13 cellular contexts compared by ENCODE assay signal in genomic region chr20:25525857-25526256, GRCh38. TPM values are rescaled to one million over a fixed set of nuclear protein-coding genes. Genes with fewer than 3 reads are reported as not detected.
DNase-seq lines count a peak whose midpoint lies in the region; ATAC-seq and TF ChIP-seq lines count a peak whose summit lies in the region.
"Had no signal": no experiment of that assay in that cellular context is flagged by ENCODE, and none has a peak within 500 bp of the region (broad histone marks: within the 10 kb centered on the region; RNA-seq: fewer than 3 reads in every experiment).

No MANE protein-coding gene starts in this region.

- H3K27ac Mint-ChIP-seq in activated CD4-positive, alpha-beta T cell treated with anti-CD3 and anti-CD28 coated beads, Interleukin-2, amount 10 ng/mL, durations not matched to agents 7 days and 5 days, result no peak overlapping the region
- H3K27ac Mint-ChIP-seq: activated CD8-positive, alpha-beta T cell treated with anti-CD3 and anti-CD28 coated beads, Interleukin-2, amount 10 ng/mL, durations not matched to agents 7 days and 5 days; brain had no signal

- no peaks in the 10 kb centered on the region for H3K27me3 ChIP-seq in SK-N-SH (ENCODE audit: insufficient read depth)
- H3K27me3 ChIP-seq: uterus had no signal

- no peaks in the 10 kb centered on the region for H3K4me1 Mint-ChIP-seq in activated CD4-positive, alpha-beta T cell treated with anti-CD3 and anti-CD28 coated beads, Interleukin-2, amount 10 ng/mL, durations not matched to agents 7 days and 5 days

- ATAC-seq in sciatic nerve (peak; percentile 93), GM21360 (IDR thresholded peaks at IDR 0.05; ENCODE audit: unreplicated experiment) (no peak), GM19035 (IDR thresholded peaks at IDR 0.05; ENCODE audit: unreplicated experiment) (no peak)
- ATAC-seq: activated CD8-positive, alpha-beta T cell treated with anti-CD3 and anti-CD28 coated beads, Interleukin-2, amount 10 ng/mL, durations not matched to agents 7 days and 5 days had no signal

- TF ChIP-seq RAD21 in SK-N-SH (IDR thresholded peaks at IDR 0.05; ENCODE audit: low read length), result no peak

- CTCF ChIA-PET in SK-N-SH (lab: Yijun Ruan, JAX), result interaction anchor here (1.1 kb wide), 1 partner anchor 28 kb away, joined by 3 read pairs; no protein-coding TSS in a partner anchor
- CTCF ChIA-PET in activated CD4-positive, alpha-beta T cell treated with anti-CD3 and anti-CD28 coated beads, Interleukin-2, amount 10 ng/mL, durations not matched to agents 7 days and 5 days (lab: Charles Lee), result no interaction called here

- no peak for TF ChIP-seq CTCF in SK-N-SH (IDR thresholded peaks at IDR 0.05)
- no peak for TF ChIP-seq CTCF in fibroblast of mammary gland (conservative IDR thresholded peaks at IDR 0.05; ENCODE audit: control insufficient read depth, insufficient read depth, low read depth, low read length)

- H3K9me2 ChIP-seq in SK-N-SH, result no peaks in the 10 kb centered on the region

- H3K9me3 ChIP-seq in SK-N-SH, result no peaks in the 10 kb centered on the region
- H3K9me3 ChIP-seq: uterus had no signal

- intact Hi-C loops in sciatic nerve (cut with DNase I), result no loop called here

- H3K4me3 Mint-ChIP-seq in activated CD4-positive, alpha-beta T cell treated with anti-CD3 and anti-CD28 coated beads, Interleukin-2, amount 10 ng/mL, durations not matched to agents 7 days and 5 days, result no peak overlapping the region
- H3K4me3 Mint-ChIP-seq: activated CD8-positive, alpha-beta T cell treated with anti-CD3 and anti-CD28 coated beads, Interleukin-2, amount 10 ng/mL, durations not matched to agents 7 days and 5 days; brain; neural crest cell had no signal

- no peaks in the 10 kb centered on the region for H3K36me3 Mint-ChIP-seq in activated CD4-positive, alpha-beta T cell treated with anti-CD3 and anti-CD28 coated beads, Interleukin-2, amount 10 ng/mL, durations not matched to agents 7 days and 5 days (ENCODE audit: low read depth)

- peak overlapping the region in 1 of 2 experiments; percentile 76; a peak in 2 of 4 replicates for H3K27ac ChIP-seq in SK-N-SH (ENCODE audit: low read depth in 2 of 2, low read length in 1 of 2)
- H3K27ac ChIP-seq: uterus had no signal

- no peak overlapping the region for H3K4me3 ChIP-seq in SK-N-SH (ENCODE audit: low read depth in 2 of 2, low read length in 1 of 2)
- no peak overlapping the region for H3K4me3 ChIP-seq in fibroblast of mammary gland (ENCODE audit: control insufficient read depth, low read depth, low read length)
- H3K4me3 ChIP-seq: uterus had no signal

- H3K79me2 ChIP-seq in SK-N-SH (ENCODE audit: insufficient read depth), result peaks cover 31% of the 10 kb centered on the region

- H3K4me1 ChIP-seq in SK-N-SH (ENCODE audit: control insufficient read depth in 1 of 2, insufficient read depth in 2 of 2, low read depth in 1 of 2, low read length in 1 of 2), result peaks cover 0 to 10% of the 10 kb centered on the region in 2 experiments; a peak in 2 of 4 replicates
- H3K4me1 ChIP-seq: uterus had no signal

- H3F3A ChIP-seq in SK-N-SH (replicated peaks; ENCODE audit: insufficient read depth), result peaks cover 18% of the 10 kb centered on the region

- 62% methylated on average over 2 of the region's 2 CpGs for WGBS in SK-N-SH (ENCODE audit: low lambda C conversion rate)

- TF ChIP-seq EP300 in SK-N-SH (IDR thresholded peaks at IDR 0.05; ENCODE audit: borderline replicate concordance in 1 of 2, low read depth in 1 of 2, low read length in 1 of 2), result no peak

- H3K9me3 Mint-ChIP-seq in activated CD4-positive, alpha-beta T cell treated with anti-CD3 and anti-CD28 coated beads, Interleukin-2, amount 10 ng/mL, durations not matched to agents 7 days and 5 days, result no peaks in the 10 kb centered on the region

- peak overlapping the region; percentile 46; the same call in 1 of the 2 replicates for H3K4me2 ChIP-seq in SK-N-SH

- H3K27me3 Mint-ChIP-seq in activated CD4-positive, alpha-beta T cell treated with anti-CD3 and anti-CD28 coated beads, Interleukin-2, amount 10 ng/mL, durations not matched to agents 7 days and 5 days, result no peaks in the 10 kb centered on the region
- H3K27me3 Mint-ChIP-seq: brain had no signal

- POLR2A ChIA-PET in SK-N-SH (lab: Yijun Ruan, JAX), result no interaction called here
- POLR2A ChIA-PET in activated CD4-positive, alpha-beta T cell treated with anti-CD3 and anti-CD28 coated beads, Interleukin-2, amount 10 ng/mL, durations not matched to agents 7 days and 5 days (lab: Charles Lee), result no interaction called here

- H3K36me3 ChIP-seq in SK-N-SH (replicated peaks in 1 of 2; ENCODE audit: control insufficient read depth in 1 of 2, insufficient read depth in 2 of 2, low read length in 1 of 2), result peaks cover 7 to 9% of the 10 kb centered on the region in 2 experiments
- H3K36me3 ChIP-seq: uterus had no signal

- no peak overlapping the region for H2AFZ ChIP-seq in SK-N-SH (ENCODE audit: low read depth)

- H4K20me1 ChIP-seq in SK-N-SH (ENCODE audit: insufficient read depth), result peaks cover 10% of the 10 kb centered on the region; the same call in 1 of the 2 replicates

- no peak overlapping the region for H3K9ac ChIP-seq in SK-N-SH

- DNase-seq in H4 (ENCODE audit: low spot score), result peak; percentile 87
- DNase-seq in SK-N-SH, result no peak
- DNase-seq in fibroblast of mammary gland (ENCODE audit: low read depth), result peak; percentile 98
- peak; percentile 27 for DNase-seq in sciatic nerve (ENCODE audit: low spot score)
- DNase-seq in anterior cingulate cortex (lab: John Stamatoyannopoulos, UW), result no peak
- no peak for DNase-seq in activated CD4-positive, alpha-beta T cell treated with anti-CD3 and anti-CD28 coated beads, Interleukin-2, amount 10 ng/mL, durations not matched to agents 7 days and 5 days
- DNase-seq: activated CD8-positive, alpha-beta T cell treated with anti-CD3 and anti-CD28 coated beads, Interleukin-2, amount 10 ng/mL, durations not matched to agents 7 days and 5 days; NCI-H2081; uterus had no signal

TF ChIP-seq in SK-N-SH, 30 proteins besides CTCF, POLR2A, EP300 and RAD21:
- TF ChIP-seq GABPA (IDR thresholded peaks at IDR 0.05; ENCODE audit: low read depth), result no peak
- peak; percentile 20; the same call in 1 of the 2 replicates for TF ChIP-seq TCF12 (IDR thresholded peaks at IDR 0.05)
- peak; percentile 34; the same call in 1 of the 2 replicates for TF ChIP-seq JUND (IDR thresholded peaks at IDR 0.05)
- TF ChIP-seq ELF1 (IDR thresholded peaks at IDR 0.05), result 0 out of 2 replicates have a peak, but pooled peaks have one; percentile 16
- no peak for TF ChIP-seq USF2 (IDR thresholded peaks at IDR 0.05; ENCODE audit: borderline replicate concordance, low read depth, low read length)
- TF ChIP-seq MEF2A (IDR thresholded peaks at IDR 0.05; ENCODE audit: borderline replicate concordance, low read depth), result no peak
- TF ChIP-seq FOSL2 (IDR thresholded peaks at IDR 0.05; ENCODE audit: borderline replicate concordance, low read depth), result peak; percentile 47; the same call in 1 of the 2 replicates
- TF ChIP-seq MAX (IDR thresholded peaks at IDR 0.05; ENCODE audit: low read depth), result peak; percentile 59
- no peak for TF ChIP-seq IRF3 (IDR thresholded peaks at IDR 0.05; ENCODE audit: low read depth, low read length)
- TF ChIP-seq YY1 (IDR thresholded peaks at IDR 0.05; ENCODE audit: low read depth), result no peak

RNA-seq across cellular contexts. Expression of gene NINL, which starts 59.5 kb away (rescaled TPM):
- total RNA-seq in H4 (2014; rRNA removed; shearing (Covaris generic)), result 3.7 and 4.4 TPM in 2 replicates
- polyA plus RNA-seq in SK-N-SH (2012; rRNA removed), result 22.5 and 23.9 TPM in 2 replicates
- 13.1 and 17.3 TPM in 2 replicates for polyA plus RNA-seq in SK-N-SH (2012; cell fraction: cytosol; rRNA removed)
- polyA plus RNA-seq in SK-N-SH (2012; cell fraction: nucleus; rRNA removed), result 92.5 and 116 TPM in 2 replicates
- total RNA-seq in sciatic nerve, result 14.8 TPM
- 1 to 10 TPM; 2.3 to 3.7 TPM for total RNA-seq in activated CD4-positive, alpha-beta T cell treated with anti-CD3 and anti-CD28 coated beads, Interleukin-2, amount 10 ng/mL, durations not matched to agents 7 days and 5 days

Comparison
In these comparisons a context has a peak if more than half of its experiments do, and no peak if none do; other contexts are left out.
1. DNase-seq: peak in H4 (single experiment), fibroblast of mammary gland (single experiment) and sciatic nerve (single experiment); none in SK-N-SH (single experiment), anterior cingulate cortex (0 of 58) and activated CD4-positive, alpha-beta T cell treated with anti-CD3 and anti-CD28 coated beads, Interleukin-2, amount 10 ng/mL, durations not matched to agents 7 days and 5 days (single experiment).